In the genomic region with DNA sequence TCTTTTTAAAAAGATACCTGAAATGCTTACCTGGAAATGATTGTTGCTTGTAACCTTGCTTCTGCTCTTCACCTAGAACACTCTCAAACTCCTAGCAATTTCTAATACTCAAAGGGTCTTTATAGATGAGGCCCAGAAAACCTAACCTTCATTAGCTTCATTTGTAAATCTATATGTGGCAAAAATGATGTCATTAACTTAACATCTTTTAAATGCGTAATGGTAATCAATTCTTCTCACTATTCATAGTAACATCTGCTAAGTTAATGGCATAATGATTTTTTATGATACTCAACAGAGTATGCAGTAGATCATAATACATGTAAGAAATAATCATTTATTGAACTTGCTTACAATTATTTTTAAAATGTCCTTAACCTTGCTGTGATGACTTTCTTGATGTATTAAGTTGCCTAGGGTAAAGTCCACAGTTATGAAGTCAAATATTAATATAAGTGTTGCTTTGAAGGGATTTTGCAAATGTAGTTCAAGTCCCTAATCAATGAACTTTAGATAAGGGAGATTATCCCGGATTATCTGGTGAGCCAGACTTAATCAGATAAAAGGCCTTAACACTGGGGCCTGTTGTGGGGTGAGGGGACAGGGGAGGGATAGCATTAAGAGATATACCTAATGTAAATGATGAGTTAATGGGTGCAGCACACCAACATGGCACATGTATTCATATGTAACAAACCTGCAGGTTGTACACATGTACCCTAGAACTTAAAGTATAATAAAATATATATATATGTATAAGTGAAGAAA, we compare ENCODE assay signal across 32 cellular contexts. TPM values are rescaled to one million over a fixed set of nuclear protein-coding genes. Genes with fewer than 3 reads are reported as not detected.
"Had no signal": no experiment of that assay in that cellular context is flagged by ENCODE, and none has a peak within 500 bp of the region (broad histone marks: within the 10 kb centered on the region; RNA-seq: fewer than 3 reads in every experiment).

No MANE protein-coding gene starts in this region.

- DNase-seq: colonic mucosa; cortex of kidney; effector CD8-positive, alpha-beta T cell; effector memory CD8-positive, alpha-beta T cell; endodermal cell; erythroblast; esophagus squamous epithelium; foreskin fibroblast; foreskin melanocyte; gastrocnemius medialis; glutamatergic neuron; head of caudate nucleus; heart right ventricle; hippocampal formation; left cardiac atrium; left lung; left ventricle myocardium superior; lower lobe of right lung; mesenchymal stem cell; midbrain; naive thymus-derived CD4-positive, alpha-beta T cell had no signal

- H3K36me3 Mint-ChIP-seq: naive thymus-derived CD4-positive, alpha-beta T cell had no signal

- H3K4me3 ChIP-seq: colonic mucosa, esophagus squamous epithelium, gastrocnemius medialis, heart right ventricle, left lung, lower lobe of right lung had no signal

- H3K27ac ChIP-seq: colonic mucosa, epithelial cell of prostate, esophagus squamous epithelium, gastrocnemius medialis, heart right ventricle, left lung, lower lobe of right lung had no signal

- H3K27me3 Mint-ChIP-seq: dendritic cell treated with granulocyte-macrophage colony-stimulating factor and Interleukin-4, amounts not matched to agents 40 ng/mL and 50 ng/mL, for 4 days; effector memory CD8-positive, alpha-beta T cell had no signal

- FAIRE-seq: endometrium, keratinocyte had no signal

- H3K27me3 ChIP-seq: colonic mucosa, esophagus squamous epithelium, gastrocnemius medialis, heart right ventricle, left lung had no signal

- H3K4me1 ChIP-seq: colonic mucosa, esophagus squamous epithelium, gastrocnemius medialis, heart right ventricle, left lung, lower lobe of right lung had no signal

- H3K36me3 ChIP-seq: colonic mucosa, esophagus squamous epithelium, gastrocnemius medialis, heart right ventricle, left lung, lower lobe of right lung had no signal

- H3K9me3 ChIP-seq: colonic mucosa, esophagus squamous epithelium, gastrocnemius medialis, left lung, lower lobe of right lung had no signal

- H3K27ac Mint-ChIP-seq: dendritic cell treated with granulocyte-macrophage colony-stimulating factor and Interleukin-4, amounts not matched to agents 40 ng/mL and 50 ng/mL, for 4 days; effector memory CD8-positive, alpha-beta T cell; endodermal cell; naive thymus-derived CD4-positive, alpha-beta T cell had no signal

- ATAC-seq: effector memory CD8-positive, alpha-beta T cell; esophagus mucosa; gastrocnemius medialis; heart right ventricle; left cardiac atrium; left lung; left ventricle myocardium superior; lower lobe of right lung; naive thymus-derived CD4-positive, alpha-beta T cell had no signal

- H3K4me1 Mint-ChIP-seq: naive thymus-derived CD4-positive, alpha-beta T cell had no signal

- H3K4me3 Mint-ChIP-seq: dendritic cell treated with granulocyte-macrophage colony-stimulating factor and Interleukin-4, amounts not matched to agents 40 ng/mL and 50 ng/mL, for 4 days; effector memory CD8-positive, alpha-beta T cell; endodermal cell; naive thymus-derived CD4-positive, alpha-beta T cell had no signal

RNA-seq across cellular contexts. Expression of gene SERPINI2, which starts 10.1 kb away (rescaled TPM):
- total RNA-seq: dermis microvascular lymphatic vessel endothelial cell, endodermal cell, esophagus mucosa, gastrocnemius medialis, glomerular endothelial cell, kidney epithelial cell, left ventricle myocardium superior, lower leg skin, lung microvascular endothelial cell, mononuclear cell had no signal
- polyA plus RNA-seq: keratinocyte; naive thymus-derived CD4-positive, alpha-beta T cell had no signal
